In genomic region chr16:86363836-86364618, GRCh38 we compare ENCODE assay signal across 1 cellular context.
TF ChIP-seq lines count a peak whose summit lies in the region.

No MANE protein-coding gene starts in this region.

TF ChIP-seq in HEK293, 187 proteins besides CTCF, POLR2A, EP300 and RAD21 (continued from another document):
- TF ChIP-seq, protein P1, sequence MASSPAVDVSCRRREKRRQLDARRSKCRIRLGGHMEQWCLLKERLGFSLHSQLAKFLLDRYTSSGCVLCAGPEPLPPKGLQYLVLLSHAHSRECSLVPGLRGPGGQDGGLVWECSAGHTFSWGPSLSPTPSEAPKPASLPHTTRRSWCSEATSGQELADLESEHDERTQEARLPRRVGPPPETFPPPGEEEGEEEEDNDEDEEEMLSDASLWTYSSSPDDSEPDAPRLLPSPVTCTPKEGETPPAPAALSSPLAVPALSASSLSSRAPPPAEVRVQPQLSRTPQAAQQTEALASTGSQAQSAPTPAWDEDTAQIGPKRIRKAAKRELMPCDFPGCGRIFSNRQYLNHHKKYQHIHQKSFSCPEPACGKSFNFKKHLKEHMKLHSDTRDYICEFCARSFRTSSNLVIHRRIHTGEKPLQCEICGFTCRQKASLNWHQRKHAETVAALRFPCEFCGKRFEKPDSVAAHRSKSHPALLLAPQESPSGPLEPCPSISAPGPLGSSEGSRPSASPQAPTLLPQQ (tag by site-specific recombination; IDR thresholded peaks at IDR 0.05), result no peak
- TF ChIP-seq ZNF280D (tag by site-specific recombination; IDR thresholded peaks at IDR 0.05) (no peak), ZNF664 (tag by site-specific recombination; IDR thresholded peaks at IDR 0.05) (peak; percentile 81), PRDM1 (tag by site-specific recombination; IDR thresholded peaks at IDR 0.05) (no peak), RBAK (tag by site-specific recombination; IDR thresholded peaks at IDR 0.05) (no peak), KLF1 (tag by site-specific recombination; IDR thresholded peaks at IDR 0.05) (no peak), ZNF548 (tag by site-specific recombination; IDR thresholded peaks at IDR 0.05) (no peak), ZNF426 (tag by site-specific recombination; IDR thresholded peaks at IDR 0.05) (no peak), KLF8 (tag by site-specific recombination; IDR thresholded peaks at IDR 0.05) (no peak), ZFP69B (tag by site-specific recombination; IDR thresholded peaks at IDR 0.05) (0 out of 2 replicates have a peak, but pooled peaks have one; percentile 31), ZBTB26 (tag by site-specific recombination; optimal IDR thresholded peaks at IDR 0.05) (no peak), ZFHX2 (tag by site-specific recombination; conservative IDR thresholded peaks at IDR 0.05) (no peak), ZNF280C (tag by site-specific recombination; IDR thresholded peaks at IDR 0.05) (no peak), ZNF19 (tag by site-specific recombination; IDR thresholded peaks at IDR 0.05; ENCODE audit: low read depth) (no peak), ZNF513 (tag by site-specific recombination; IDR thresholded peaks at IDR 0.05) (no peak), ZNF623 (tag by site-specific recombination; IDR thresholded peaks at IDR 0.05) (no peak), ZNF2 (tag by site-specific recombination; IDR thresholded peaks at IDR 0.05) (no peak), KLF17 (tag by site-specific recombination; IDR thresholded peaks at IDR 0.05) (no peak), ZBTB21 (tag by site-specific recombination; IDR thresholded peaks at IDR 0.05) (no peak), ZSCAN16 (tag by site-specific recombination; IDR thresholded peaks at IDR 0.05) (no peak), ZNF202 (tag by site-specific recombination; IDR thresholded peaks at IDR 0.05; ENCODE audit: borderline replicate concordance) (no peak), ZNF311 (tag by site-specific recombination; IDR thresholded peaks at IDR 0.05; ENCODE audit: borderline replicate concordance) (no peak), YY2 (tag by site-specific recombination; IDR thresholded peaks at IDR 0.05) (no peak), REST (tag by site-specific recombination; IDR thresholded peaks at IDR 0.05) (no peak), KLF16 (tag by site-specific recombination; IDR thresholded peaks at IDR 0.05) (peak; percentile 35; the same call in 1 of the 2 replicates)
- TF ChIP-seq, protein P2, sequence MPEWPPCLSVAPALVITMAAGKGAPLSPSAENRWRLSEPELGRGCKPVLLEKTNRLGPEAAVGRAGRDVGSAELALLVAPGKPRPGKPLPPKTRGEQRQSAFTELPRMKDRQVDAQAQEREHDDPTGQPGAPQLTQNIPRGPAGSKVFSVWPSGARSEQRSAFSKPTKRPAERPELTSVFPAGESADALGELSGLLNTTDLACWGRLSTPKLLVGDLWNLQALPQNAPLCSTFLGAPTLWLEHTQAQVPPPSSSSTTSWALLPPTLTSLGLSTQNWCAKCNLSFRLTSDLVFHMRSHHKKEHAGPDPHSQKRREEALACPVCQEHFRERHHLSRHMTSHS (tag by site-specific recombination; IDR thresholded peaks at IDR 0.05), result no peak
